ENCODE assay signal across 8 cellular contexts in genomic region chr17:3890893-3891219, GRCh38. TPM values are rescaled to one million over a fixed set of nuclear protein-coding genes. Genes with fewer than 3 reads are reported as not detected.
A peak's percentile ranks its signal among the peaks of the same experiment; 100 is the strongest.
DNase-seq lines count a peak whose midpoint lies in the region; ATAC-seq and TF ChIP-seq lines count a peak whose summit lies in the region.
"Had no signal": no experiment of that assay in that cellular context is flagged by ENCODE, and none has a peak within 500 bp of the region (broad histone marks: within the 10 kb centered on the region; RNA-seq: fewer than 3 reads in every experiment).

No MANE protein-coding gene starts in this region.

- H3K9me3 Mint-ChIP-seq in CD4-positive, alpha-beta memory T cell: no peaks in the 10 kb centered on the region
- H3K9me3 Mint-ChIP-seq in dendritic cell treated with granulocyte-macrophage colony-stimulating factor and Interleukin-4, amounts not matched to agents 40 ng/mL and 50 ng/mL, for 4 days: no peaks in the 10 kb centered on the region

- H3K4me1 ChIP-seq in CD4-positive, alpha-beta memory T cell (ENCODE audit: insufficient read depth, low read length): peaks cover 41% of the 10 kb centered on the region
- H3K4me1 ChIP-seq in prostate gland (replicated peaks): peaks cover 24% of the 10 kb centered on the region

- no peaks in the 10 kb centered on the region for H3K36me3 Mint-ChIP-seq in CD4-positive, alpha-beta memory T cell
- H3K36me3 Mint-ChIP-seq in dendritic cell treated with granulocyte-macrophage colony-stimulating factor and Interleukin-4, amounts not matched to agents 40 ng/mL and 50 ng/mL, for 4 days (ENCODE audit: low read depth): no peaks in the 10 kb centered on the region

- H3K9me3 ChIP-seq in CD4-positive, alpha-beta memory T cell (ENCODE audit: control insufficient read depth in 1 of 2, low read length in 2 of 2): no peaks in the 10 kb centered on the region
- no peaks in the 10 kb centered on the region for H3K9me3 ChIP-seq in prostate gland

- TF ChIP-seq POLR2A in prostate gland (IDR thresholded peaks at IDR 0.05): no peak

- ATAC-seq in HG02973 (IDR thresholded peaks at IDR 0.05; ENCODE audit: unreplicated experiment): no peak
- no peak for ATAC-seq in GM18519 (IDR thresholded peaks at IDR 0.05; ENCODE audit: low FRiP score, unreplicated experiment)
- ATAC-seq: K562 had no signal

- CTCF ChIA-PET in CD4-positive, alpha-beta memory T cell (lab: Charles Lee; ENCODE audit: partially characterized antibody): interaction anchor here (0.9 to 2.0 kb wide), 2 partner anchors 25 to 114 kb away, joined by 3 to 4 read pairs; no protein-coding TSS in a partner anchor

- 66% methylated on average over 4 of the region's 4 CpGs for WGBS in prostate gland

- DNase-seq in CD4-positive, alpha-beta memory T cell: peak in 1 of 5 donors; percentile 26
- DNase-seq in NCI-H526 treated with DMSO at 0.1 percent for 48 hours (lab: John Stamatoyannopoulos, UW) (peak; percentile 45), prostate gland (ENCODE audit: low spot score) (no peak), CD1c-positive myeloid dendritic cell (ENCODE audit: extremely low spot score) (no peak)

- no peaks in the 10 kb centered on the region for H3K27me3 ChIP-seq in CD4-positive, alpha-beta memory T cell (ENCODE audit: insufficient read depth, low read length)
- no peaks in the 10 kb centered on the region for H3K27me3 ChIP-seq in prostate gland (replicated peaks; ENCODE audit: insufficient read depth)

- no peak overlapping the region for H3K27ac ChIP-seq in CD4-positive, alpha-beta memory T cell (ENCODE audit: low read depth, low read length)
- H3K27ac ChIP-seq in prostate gland: peak overlapping the region; percentile 87 to 90

- intact Hi-C loops in CD4-positive, alpha-beta memory T cell (cut with micrococcal nuclease): no loop called here
- intact Hi-C loops in dendritic cell treated with granulocyte-macrophage colony-stimulating factor and Interleukin-4, amounts not matched to agents 40 ng/mL and 50 ng/mL, for 4 days (cut with micrococcal nuclease): loop anchor here (10.0 kb wide), 1 partner anchor 46 kb away; the partner anchor contains the start of gene NCBP3
- intact Hi-C loops in prostate gland (cut with DNase I): no loop called here

- no peaks in the 10 kb centered on the region for H3K36me3 ChIP-seq in CD4-positive, alpha-beta memory T cell (ENCODE audit: insufficient read depth, low read length)
- H3K36me3 ChIP-seq in prostate gland: no peaks in the 10 kb centered on the region

- peaks cover 33 to 69% (median 46%) of the 10 kb centered on the region in 4 donors for H3K4me1 Mint-ChIP-seq in CD4-positive, alpha-beta memory T cell
- H3K4me1 Mint-ChIP-seq in dendritic cell treated with granulocyte-macrophage colony-stimulating factor and Interleukin-4, amounts not matched to agents 40 ng/mL and 50 ng/mL, for 4 days (ENCODE audit: low read depth): peaks cover 87% of the 10 kb centered on the region

- POLR2A ChIA-PET in CD4-positive, alpha-beta memory T cell (lab: Charles Lee; ENCODE audit: partially characterized antibody): no interaction called here

- H3K27me3 Mint-ChIP-seq in CD4-positive, alpha-beta memory T cell: no peaks in the 10 kb centered on the region
- peaks cover 12% of the 10 kb centered on the region for H3K27me3 Mint-ChIP-seq in dendritic cell treated with granulocyte-macrophage colony-stimulating factor and Interleukin-4, amounts not matched to agents 40 ng/mL and 50 ng/mL, for 4 days

- no peak overlapping the region for H3K4me3 ChIP-seq in CD4-positive, alpha-beta memory T cell (ENCODE audit: low read length in 2 of 2)
- no peak overlapping the region for H3K4me3 ChIP-seq in prostate gland
- H3K4me3 ChIP-seq: K562 had no signal

- TF ChIP-seq CTCF in prostate gland (IDR thresholded peaks at IDR 0.05): no peak

- peak overlapping the region in 7 of 8 donors; percentile 57 to 88 (median 87) for H3K4me3 Mint-ChIP-seq in CD4-positive, alpha-beta memory T cell
- H3K4me3 Mint-ChIP-seq in dendritic cell treated with granulocyte-macrophage colony-stimulating factor and Interleukin-4, amounts not matched to agents 40 ng/mL and 50 ng/mL, for 4 days: no peak overlapping the region

- peak overlapping the region in 6 of 7 donors; percentile 60 to 81 (median 72) for H3K27ac Mint-ChIP-seq in CD4-positive, alpha-beta memory T cell
- peak overlapping the region; percentile 70 for H3K27ac Mint-ChIP-seq in dendritic cell treated with granulocyte-macrophage colony-stimulating factor and Interleukin-4, amounts not matched to agents 40 ng/mL and 50 ng/mL, for 4 days

RNA-seq across cellular contexts. Expression of gene CAMKK1, which starts 2.0 kb away (rescaled TPM):
- total RNA-seq in CD4-positive, alpha-beta memory T cell: 1 to 10 TPM; 3.5 TPM
- polyA plus RNA-seq in CD4-positive, alpha-beta memory T cell: 1 to 10 TPM in 1 of 2 donors, under 1 TPM in 1; 0.18 to 2.6 TPM
- total RNA-seq in prostate gland: 10 to 100 TPM in 1 of 2 donors, 1 to 10 TPM in 1; 2.0 to 12.8 TPM

RNA-seq across cellular contexts. Expression of gene P2RX1, which starts 25.4 kb away (rescaled TPM):
- total RNA-seq in CD4-positive, alpha-beta memory T cell: not detected
- polyA plus RNA-seq in CD4-positive, alpha-beta memory T cell: not detected
- 10 to 100 TPM in 1 of 2 donors, 1 to 10 TPM in 1; 3.8 to 22.5 TPM for total RNA-seq in prostate gland

RNA-seq across cellular contexts. Expression of gene NCBP3, which starts 44.8 kb away (rescaled TPM):
- 10 to 100 TPM; 48.5 to 66.7 TPM for total RNA-seq in CD4-positive, alpha-beta memory T cell
- 10 to 100 TPM in 1 of 2 donors, 1 to 10 TPM in 1; 7.7 to 15.8 TPM for polyA plus RNA-seq in CD4-positive, alpha-beta memory T cell
- 100 to 1,000 TPM in 1 of 2 donors, 10 to 100 TPM in 1; 14.8 to 370 TPM for total RNA-seq in prostate gland

Comparison
In these comparisons a context has a peak if more than half of its experiments do, and no peak if none do; other contexts are left out.
1. RNA of gene P2RX1, which starts 25.4 kb away (total RNA-seq): 3.8 to 22.5 TPM in prostate gland; not detected in CD4-positive, alpha-beta memory T cell; every median in the first group is over 4 times any median in the second.